Comparison of ENCODE assay signal across 20 cellular contexts in the genomic region with DNA sequence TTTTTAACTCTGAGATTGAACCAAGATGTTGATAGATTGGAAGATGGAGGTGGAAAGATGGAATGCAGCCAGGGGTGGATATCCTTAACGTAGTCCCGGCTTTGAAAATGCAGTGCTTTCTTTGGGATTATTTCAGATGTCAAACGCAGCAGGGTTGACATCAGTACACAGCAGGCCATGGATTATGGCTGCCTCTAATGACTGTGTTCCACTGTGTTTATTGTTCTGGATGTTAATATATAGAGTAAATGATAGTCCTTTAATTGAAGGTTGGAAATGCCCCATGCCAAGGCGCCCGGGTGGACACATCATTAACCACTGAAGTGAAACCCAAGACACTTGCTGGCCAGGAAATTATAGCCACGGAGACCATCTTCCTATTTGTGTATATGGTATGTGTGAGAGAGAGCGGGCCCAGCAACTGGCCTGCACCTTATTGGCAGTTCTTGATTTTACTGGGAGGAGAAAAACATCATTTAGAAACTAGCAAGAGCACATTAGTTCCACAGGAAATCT.
DNase-seq lines count a peak whose midpoint lies in the region; ATAC-seq, FAIRE-seq and TF ChIP-seq lines count a peak whose summit lies in the region.
"Had no signal": no experiment of that assay in that cellular context is flagged by ENCODE, and none has a peak within 500 bp of the region (broad histone marks: within the 10 kb centered on the region; RNA-seq: fewer than 3 reads in every experiment).

No MANE protein-coding gene starts in this region.

- 0 out of 2 replicates have a peak overlapping the region, but pooled peaks have one; percentile 3 for H2BK20ac ChIP-seq in H1 (ENCODE audit: low read length)

- POLR2A ChIA-PET in H1 (lab: Charles Lee; ENCODE audit: partially characterized antibody) = interaction anchor here (0.6 kb wide), 1 partner anchor 32 kb away, joined by 5 read pairs; no protein-coding TSS in a partner anchor

- no peak overlapping the region for H2BK15ac ChIP-seq in H1 (ENCODE audit: low read length)

- no peaks in the 10 kb centered on the region for H3K9me3 ChIP-seq in H1 (ENCODE audit: insufficient read depth in 2 of 2, low read depth in 1 of 2, low read length in 1 of 2)
- no peaks in the 10 kb centered on the region for H3K9me3 ChIP-seq in endodermal cell (ENCODE audit: control insufficient read depth, low read length)
- H3K9me3 ChIP-seq in aorta (ENCODE audit: control insufficient read depth, low read length) = no peaks in the 10 kb centered on the region

- no peak overlapping the region for H3K14ac ChIP-seq in H1 (ENCODE audit: insufficient read length)

- H4K5ac ChIP-seq in H1 (ENCODE audit: insufficient read length, low read depth, low read length) = no peak overlapping the region

- H3K79me2 ChIP-seq in GM23338 (replicated peaks; ENCODE audit: insufficient read depth) = no peaks in the 10 kb centered on the region
- H3K79me2 ChIP-seq in H1 (ENCODE audit: control insufficient read depth in 1 of 2, insufficient read depth in 2 of 2, low read length in 2 of 2) = no peaks in the 10 kb centered on the region

- no peak overlapping the region for H3K4me2 ChIP-seq in GM23338
- H3K4me2 ChIP-seq in H1 (ENCODE audit: insufficient read depth in 1 of 2, low read depth in 2 of 2, low read length in 2 of 2) = no peak overlapping the region
- H3K4me2 ChIP-seq: KMS-11 had no signal

- H3K4me3 Mint-ChIP-seq in GM23338 (no peak overlapping the region), endodermal cell (no peak overlapping the region)
- H3K4me3 Mint-ChIP-seq: T-cell had no signal

- no peaks in the 10 kb centered on the region for H3K79me1 ChIP-seq in H1 (ENCODE audit: low read depth, low read length)

- no peak overlapping the region for H4K8ac ChIP-seq in H1 (ENCODE audit: extremely low read depth, insufficient read depth, low read length)

- H2BK120ac ChIP-seq in H1 (replicated peaks; ENCODE audit: low read depth, low read length) = no peak overlapping the region

- H3K27me3 ChIP-seq in GM23338 (ENCODE audit: insufficient read depth) = no peaks in the 10 kb centered on the region
- no peaks in the 10 kb centered on the region for H3K27me3 ChIP-seq in H1 (replicated peaks in 1 of 4; ENCODE audit: control insufficient read depth in 3 of 4, extremely low read depth in 1 of 4, insufficient read depth in 3 of 4, low read length in 3 of 4)
- peaks cover 3% of the 10 kb centered on the region for H3K27me3 ChIP-seq in endodermal cell (ENCODE audit: control insufficient read depth, insufficient read depth, low read length, poor library complexity, severe bottlenecking)
- H3K27me3 ChIP-seq in aorta (ENCODE audit: control insufficient read depth in 1 of 2, insufficient read depth in 2 of 2, low read length in 1 of 2) = no peaks in the 10 kb centered on the region

- ATAC-seq in GM23338 (no peak), aorta (ENCODE audit: low FRiP score) (no peak)
- ATAC-seq: HepG2, SK-N-SH treated with all-trans-retinoic acid at 6 μM for 48 hours, T-cell had no signal

- H3K4me3 ChIP-seq in GM23338 = no peak overlapping the region
- no peak overlapping the region for H3K4me3 ChIP-seq in H1 (ENCODE audit: extremely low read depth in 1 of 4, insufficient read depth in 2 of 4, low read depth in 3 of 4, low read length in 4 of 4)
- no peak overlapping the region for H3K4me3 ChIP-seq in endodermal cell (ENCODE audit: low read length)
- no peak overlapping the region for H3K4me3 ChIP-seq in aorta (ENCODE audit: low read length in 2 of 2)

- H4K91ac ChIP-seq in H1 (replicated peaks; ENCODE audit: insufficient read length, low read length) = no peak overlapping the region

- TF ChIP-seq CTCF in GM23338 (conservative IDR thresholded peaks at IDR 0.05; ENCODE audit: low read depth in 2 of 2) (no peak), H1 (IDR thresholded peaks at IDR 0.05; ENCODE audit: control extremely low read depth in 1 of 3, insufficient read depth in 1 of 3, low read depth in 1 of 3, low read length in 3 of 3) (no peak), endodermal cell (conservative IDR thresholded peaks at IDR 0.05) (no peak)

- H3K9ac ChIP-seq in H1 (replicated peaks in 1 of 4; ENCODE audit: extremely low read depth in 1 of 4, low read depth in 3 of 4, low read length in 3 of 4) = no peak overlapping the region
- H3K9ac ChIP-seq in endodermal cell (ENCODE audit: extremely low read depth, low read length, poor library complexity, severe bottlenecking) = no peak overlapping the region
- H3K9ac ChIP-seq: KMS-11 had no signal

- no peak for TF ChIP-seq RAD21 in H1 (IDR thresholded peaks at IDR 0.05 in 1 of 2, conservative IDR thresholded peaks at IDR 0.05 in 1 of 2; ENCODE audit: low read depth in 2 of 2, low read length in 2 of 2)

- H3K4me1 ChIP-seq in GM23338 (ENCODE audit: insufficient read depth) (no peaks in the 10 kb centered on the region; the same call in 1 of the 2 replicates), H1 (replicated peaks in 1 of 4; ENCODE audit: control insufficient read depth in 3 of 4, insufficient read depth in 4 of 4, low read length in 3 of 4) (0 out of 7 replicates have a peak, but pooled peaks cover 0 to 2% (median 0%) of the 10 kb centered on the region in 4 experiments), endodermal cell (ENCODE audit: control insufficient read depth, insufficient read depth, low read length) (no peaks in the 10 kb centered on the region), aorta (ENCODE audit: control insufficient read depth in 1 of 2, insufficient read depth in 2 of 2, low read length in 2 of 2) (no peaks in the 10 kb centered on the region)

- TF ChIP-seq EP300 in H1 (IDR thresholded peaks at IDR 0.05; ENCODE audit: borderline replicate concordance in 1 of 2, low read depth in 2 of 2, low read length in 2 of 2) = no peak

- H3K27me3 Mint-ChIP-seq in GM23338 (ENCODE audit: insufficient read depth, low read depth, poor library complexity) = no peaks in the 10 kb centered on the region
- H3K27me3 Mint-ChIP-seq in endodermal cell (ENCODE audit: insufficient read depth) = peaks cover 5% of the 10 kb centered on the region

- H3K56ac ChIP-seq in H1 (replicated peaks; ENCODE audit: insufficient read length, low read depth, low read length) = no peak overlapping the region

- H4K20me1 ChIP-seq in GM23338 (replicated peaks; ENCODE audit: insufficient read depth) (no peaks in the 10 kb centered on the region), H1 (replicated peaks in 1 of 2; ENCODE audit: control insufficient read depth in 1 of 2, insufficient read depth in 2 of 2, low read length in 2 of 2) (no peaks in the 10 kb centered on the region)

- DNase-seq in GM23338 (ENCODE audit: low spot score) (no peak), NCI-H2081 (lab: John Stamatoyannopoulos, UW) (peak; percentile 69 to 89), H1 (ENCODE audit: low read depth in 1 of 2, low spot score in 2 of 2) (no peak), endodermal cell (no peak), NCI-H187 (lab: John Stamatoyannopoulos, UW) (no peak), aorta (no peak)
- no peak for DNase-seq in activated naive CD4-positive, alpha-beta T cell treated with Interleukin-2 at 50 U/mL for 16 hours
- DNase-seq: AML-193, DMS153, MV-4-11, NCI-H2029 treated with DMSO at 0.1 percent for 48 hours, NCI-H524, RPMI8226, SHP77 treated with DMSO at 0.1 percent for 48 hours, T-cell had no signal

- CTCF ChIA-PET in H1 (lab: Charles Lee; ENCODE audit: partially characterized antibody) = interaction anchor here (1.0 to 1.8 kb wide), 5 partner anchors 12 to 172 kb away, joined by 3 to 4 read pairs (median 3); no protein-coding TSS in a partner anchor

- intact Hi-C loops in aorta (cut with DNase I) = loop anchor here (5.0 to 10.0 kb wide), 4 partner anchors 115 to 935 kb away; partner anchors contain the start of gene THBS1 (in 2 of the 2)

- H3K27ac Mint-ChIP-seq in GM23338 = no peak overlapping the region
- no peak overlapping the region for H3K27ac Mint-ChIP-seq in endodermal cell
- H3K27ac Mint-ChIP-seq: T-cell had no signal

- H2BK5ac ChIP-seq in H1 (ENCODE audit: low read depth, low read length) = no peak overlapping the region

- no peak overlapping the region for H3K4ac ChIP-seq in H1 (replicated peaks; ENCODE audit: insufficient read length, low read depth, low read length)

- no peak overlapping the region for H3K18ac ChIP-seq in H1 (ENCODE audit: extremely low read depth, low read length)

- H3K27ac ChIP-seq in GM23338 (ENCODE audit: low read depth) = no peak overlapping the region
- no peak overlapping the region for H3K27ac ChIP-seq in H1 (ENCODE audit: low read depth, low read length)
- no peak overlapping the region for H3K27ac ChIP-seq in endodermal cell (ENCODE audit: low read depth, low read length)
- no peak overlapping the region for H3K27ac ChIP-seq in aorta (ENCODE audit: low read depth in 1 of 2, low read length in 2 of 2)
- H3K27ac ChIP-seq: KMS-11 had no signal

- H3K23ac ChIP-seq in H1 (ENCODE audit: insufficient read length) = no peak overlapping the region

- H2AFZ ChIP-seq in GM23338 (peak overlapping the region; percentile 60; the same call in 1 of the 2 replicates), H1 (ENCODE audit: low read length) (no peak overlapping the region)

- H3K4me1 Mint-ChIP-seq in GM23338 = peaks cover 6% of the 10 kb centered on the region; the same call in 2 of the 3 replicates
- no peaks in the 10 kb centered on the region for H3K4me1 Mint-ChIP-seq in endodermal cell

- TF ChIP-seq POLR2A in H1 (IDR thresholded peaks at IDR 0.05; ENCODE audit: control extremely low read depth in 1 of 2, low read depth in 2 of 2, low read length in 2 of 2) = no peak

- H3K36me3 Mint-ChIP-seq in GM23338 (ENCODE audit: low read depth) (no peaks in the 10 kb centered on the region), endodermal cell (ENCODE audit: low read depth) (no peaks in the 10 kb centered on the region)
- H3K36me3 Mint-ChIP-seq: T-cell had no signal

- 79% methylated on average over 7 of the region's 7 CpGs; no CpG with 5 or more reads in 1 of the 2 experiments for WGBS in H1 (ENCODE audit: extremely low coverage in 1 of 2, insufficient coverage in 1 of 2, insufficient read length in 1 of 2, insufficient replicate concordance in 2 of 2, low coverage in 1 of 2, low lambda C conversion rate in 2 of 2, missing lambda C conversion rate in 1 of 2), 2 experiments
- 70 to 79% methylated on average over 6 to 7 of the region's 7 CpGs for WGBS in endodermal cell (ENCODE audit: insufficient coverage in 1 of 2, insufficient read length in 1 of 2), 2 experiments
- WGBS in aorta, 2 donors = 81 to 86% methylated on average over 7 of the region's 7 CpGs

- H2BK12ac ChIP-seq in H1 (ENCODE audit: low read depth, low read length) = no peak overlapping the region

- H2AK5ac ChIP-seq in H1 (ENCODE audit: low read depth, low read length) = no peak overlapping the region

- H3K9me2 ChIP-seq in GM23338 (ENCODE audit: insufficient read depth) = no peaks in the 10 kb centered on the region

- H3K36me3 ChIP-seq in GM23338 (ENCODE audit: insufficient read depth) = no peaks in the 10 kb centered on the region
- no peaks in the 10 kb centered on the region for H3K36me3 ChIP-seq in H1 (ENCODE audit: control insufficient read depth in 2 of 4, insufficient read depth in 4 of 4, low read length in 3 of 4)
- H3K36me3 ChIP-seq in endodermal cell (ENCODE audit: control insufficient read depth, insufficient read depth, low read length) = no peaks in the 10 kb centered on the region
- no peaks in the 10 kb centered on the region for H3K36me3 ChIP-seq in aorta (ENCODE audit: control insufficient read depth in 1 of 2, insufficient read depth in 2 of 2, low read length in 1 of 2)

- H3K23me2 ChIP-seq in H1 (ENCODE audit: low read depth, low read length) = no peaks in the 10 kb centered on the region

- FAIRE-seq in H1 (lab: Jason Lieb, UNC) = no peak
- FAIRE-seq: GM12891, GM19239, HepG2 had no signal

- H3K9me3 Mint-ChIP-seq in GM23338 = no peaks in the 10 kb centered on the region
- H3K9me3 Mint-ChIP-seq in endodermal cell = no peaks in the 10 kb centered on the region
- H3K9me3 Mint-ChIP-seq: T-cell had no signal

- no peaks in the 10 kb centered on the region for H3F3A ChIP-seq in GM23338 (replicated peaks; ENCODE audit: low read depth)

Comparison
In these comparisons a context has a peak if more than half of its experiments do, and no peak if none do; other contexts are left out.
1. DNase-seq: peak in NCI-H2081 (2 of 2); none in GM23338 (single experiment), H1 (0 of 2), endodermal cell (single experiment), activated naive CD4-positive, alpha-beta T cell treated with Interleukin-2 at 50 U/mL for 16 hours (single experiment), NCI-H187 (0 of 2) and aorta (0 of 2).